Comparison of ENCODE assay signal across 8 cellular contexts in the genomic region with DNA sequence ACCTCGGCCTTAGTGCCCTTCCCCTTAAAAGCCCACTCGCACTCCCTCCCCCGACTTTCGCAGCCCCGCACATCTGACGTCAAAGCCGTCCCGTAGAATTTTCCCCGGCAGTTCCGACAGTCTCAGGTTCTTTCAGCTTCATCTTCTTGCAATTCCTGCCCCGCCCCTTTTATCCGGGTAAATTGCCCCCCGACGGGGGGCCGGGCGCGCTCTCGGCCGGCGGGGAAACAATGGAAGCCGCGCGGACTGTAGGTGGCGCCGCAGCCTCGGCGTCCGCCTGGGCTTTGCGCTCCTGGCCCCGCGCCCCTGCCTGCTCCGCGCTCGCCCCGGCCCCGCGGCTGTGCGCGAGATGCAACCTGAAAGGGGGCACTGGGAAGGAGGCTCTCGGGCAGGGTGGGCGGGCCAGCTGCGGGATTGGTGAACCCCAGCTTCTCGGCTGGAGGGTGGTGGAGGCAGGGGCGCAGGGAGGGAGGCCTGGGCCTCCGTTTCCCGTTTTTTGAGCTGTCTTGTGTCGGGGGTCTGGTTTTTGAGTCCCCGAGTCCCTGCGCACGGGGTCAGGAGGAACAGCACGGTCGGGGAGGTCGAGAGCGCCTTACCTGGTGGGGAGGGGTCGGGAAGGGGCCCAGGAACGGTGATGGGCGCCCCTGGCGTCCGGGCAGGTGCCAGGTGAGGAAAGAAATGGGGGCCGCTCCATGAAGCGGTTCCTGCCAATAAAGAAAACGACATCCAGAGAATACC. TPM values are rescaled to one million over a fixed set of nuclear protein-coding genes. Genes with fewer than 3 reads are reported as not detected.
DNase-seq lines count a peak whose midpoint lies in the region; ATAC-seq and TF ChIP-seq lines count a peak whose summit lies in the region.

No MANE protein-coding gene starts in this region.

- H3K4me1 Mint-ChIP-seq in MCF 10A (ENCODE audit: insufficient read depth, unreplicated experiment) = peaks cover 10% of the 10 kb centered on the region
- peaks cover 25% of the 10 kb centered on the region for H3K4me1 Mint-ChIP-seq in stimulated activated memory B cell treated with anti-CD40 and anti-IgM and Interleukin-4, amounts not matched to agents 10 μg/mL and 1 μg/mL and 100 μg/mL, for 72 hours

- H3K9me3 Mint-ChIP-seq in MCF 10A (ENCODE audit: unreplicated experiment) = no peaks in the 10 kb centered on the region
- H3K9me3 Mint-ChIP-seq in stimulated activated memory B cell treated with anti-CD40 and anti-IgM and Interleukin-4, amounts not matched to agents 10 μg/mL and 1 μg/mL and 100 μg/mL, for 72 hours = no peaks in the 10 kb centered on the region

- no peak for TF ChIP-seq POLR2A in breast epithelium (IDR thresholded peaks at IDR 0.05)
- TF ChIP-seq POLR2A in heart left ventricle (IDR thresholded peaks at IDR 0.05) = no peak
- TF ChIP-seq POLR2A in thyroid gland (IDR thresholded peaks at IDR 0.05) = no peak

- H3K4me1 ChIP-seq in breast epithelium = no peaks in the 10 kb centered on the region
- H3K4me1 ChIP-seq in RWPE2 (ENCODE audit: insufficient read depth, poor library complexity, severe bottlenecking) = peaks cover 8% of the 10 kb centered on the region
- peaks cover 0 to 40% (median 13%) of the 10 kb centered on the region in 12 donors for H3K4me1 ChIP-seq in heart left ventricle
- peaks cover 9 to 28% of the 10 kb centered on the region in 2 donors for H3K4me1 ChIP-seq in thyroid gland

- DNase-seq in breast epithelium (ENCODE audit: low spot score in 2 of 2) = no peak
- no peak for DNase-seq in MCF 10A (ENCODE audit: unreplicated experiment)
- DNase-seq in RWPE2 (ENCODE audit: low spot score) = no peak
- DNase-seq in heart left ventricle = no peak
- no peak for DNase-seq in thyroid gland
- DNase-seq in GM19238 (ENCODE audit: insufficient read length, low spot score) = no peak

- H3K4me3 ChIP-seq in breast epithelium (peak overlapping the region in 2 of 3 donors; percentile 36 to 59), RWPE2 (ENCODE audit: severe bottlenecking) (no peak overlapping the region), heart left ventricle (peak overlapping the region in 8 of 12 donors; percentile 6 to 32 (median 18)), thyroid gland (replicated peaks in 1 of 3) (no peak overlapping the region)

- no peak overlapping the region for H3K4me3 Mint-ChIP-seq in MCF 10A (ENCODE audit: unreplicated experiment)
- peak overlapping the region; percentile 50 for H3K4me3 Mint-ChIP-seq in stimulated activated memory B cell treated with anti-CD40 and anti-IgM and Interleukin-4, amounts not matched to agents 10 μg/mL and 1 μg/mL and 100 μg/mL, for 72 hours

- H3K9me3 ChIP-seq in breast epithelium = no peaks in the 10 kb centered on the region
- H3K9me3 ChIP-seq in RWPE2 (ENCODE audit: severe bottlenecking) = no peaks in the 10 kb centered on the region
- H3K9me3 ChIP-seq in heart left ventricle = no peaks in the 10 kb centered on the region
- H3K9me3 ChIP-seq in thyroid gland = no peaks in the 10 kb centered on the region

- POLR2A ChIA-PET in MCF 10A (lab: Yijun Ruan, JAX) = no interaction called here

- intact Hi-C loops in breast epithelium (cut with DNase I; ENCODE audit: low total_unique reads) (no loop called here), MCF 10A (cut with micrococcal nuclease) (no loop called here), heart left ventricle (cut with DNase I) (loop anchor here in 6 of 10 donors (2.0 to 5.0 kb wide), 4 partner anchors 183 to 488 kb away; no protein-coding TSS in a partner anchor), thyroid gland (cut with DNase I) (no loop called here)

- CTCF ChIA-PET in MCF 10A (lab: Yijun Ruan, JAX) = interaction anchor here (0.7 kb wide), 1 partner anchor 214 kb away, joined by 3 read pairs; no protein-coding TSS in a partner anchor

- WGBS in heart left ventricle, 4 donors = 4 to 7% (median 5%) methylated on average over 53 to 62 of the region's 62 CpGs
- 6 to 7% methylated on average over 35 to 48 of the region's 62 CpGs for WGBS in thyroid gland, 2 donors

- no peaks in the 10 kb centered on the region for H3K27me3 Mint-ChIP-seq in MCF 10A (ENCODE audit: insufficient read depth, unreplicated experiment)
- peaks cover 71% of the 10 kb centered on the region for H3K27me3 Mint-ChIP-seq in stimulated activated memory B cell treated with anti-CD40 and anti-IgM and Interleukin-4, amounts not matched to agents 10 μg/mL and 1 μg/mL and 100 μg/mL, for 72 hours

- TF ChIP-seq CTCF in breast epithelium (IDR thresholded peaks at IDR 0.05) (peak in 1 of 3 donors; percentile 23), MCF 10A (IDR thresholded peaks at IDR 0.05; ENCODE audit: unreplicated experiment) (no peak), RWPE2 (IDR thresholded peaks at IDR 0.05; ENCODE audit: poor library complexity, severe bottlenecking) (peak; percentile 55), heart left ventricle (IDR thresholded peaks at IDR 0.05) (peak in 11 of 12 donors; percentile 21 to 57 (median 48)), thyroid gland (IDR thresholded peaks at IDR 0.05) (peak in 2 of 6 experiments; percentile 2 to 28)

- ATAC-seq in RWPE2 (ENCODE audit: low read depth) = no peak
- ATAC-seq in heart left ventricle = peak in 1 of 4 donors; percentile 70
- no peak for ATAC-seq in stimulated activated memory B cell treated with anti-CD40 and anti-IgM and Interleukin-4, amounts not matched to agents 10 μg/mL and 1 μg/mL and 100 μg/mL, for 72 hours
- ATAC-seq in HG03139 (IDR thresholded peaks at IDR 0.05; ENCODE audit: unreplicated experiment) = no peak

- H3K36me3 ChIP-seq in breast epithelium (no peaks in the 10 kb centered on the region), RWPE2 (ENCODE audit: low read depth) (no peaks in the 10 kb centered on the region), heart left ventricle (no peaks in the 10 kb centered on the region), thyroid gland (no peaks in the 10 kb centered on the region)

- no peak overlapping the region for H3K27ac Mint-ChIP-seq in MCF 10A (ENCODE audit: low read depth, unreplicated experiment)
- no peak overlapping the region for H3K27ac Mint-ChIP-seq in stimulated activated memory B cell treated with anti-CD40 and anti-IgM and Interleukin-4, amounts not matched to agents 10 μg/mL and 1 μg/mL and 100 μg/mL, for 72 hours

- H3K36me3 Mint-ChIP-seq in MCF 10A (ENCODE audit: insufficient read depth, unreplicated experiment) = no peaks in the 10 kb centered on the region
- H3K36me3 Mint-ChIP-seq in stimulated activated memory B cell treated with anti-CD40 and anti-IgM and Interleukin-4, amounts not matched to agents 10 μg/mL and 1 μg/mL and 100 μg/mL, for 72 hours = no peaks in the 10 kb centered on the region

- peaks cover 5 to 61% of the 10 kb centered on the region in 2 donors for H3K27me3 ChIP-seq in breast epithelium
- H3K27me3 ChIP-seq in RWPE2 (ENCODE audit: insufficient read depth, poor library complexity, severe bottlenecking) = peaks cover 30% of the 10 kb centered on the region
- H3K27me3 ChIP-seq in heart left ventricle = peaks cover 38 to 83% (median 59%) of the 10 kb centered on the region in 9 donors
- peaks cover 28% of the 10 kb centered on the region for H3K27me3 ChIP-seq in thyroid gland

- no TSS peak for BruUV-seq in MCF 10A (replicated peaks; lab: Mats Ljungman, UMichigan)

- H3K27ac ChIP-seq in breast epithelium (no peak overlapping the region), RWPE2 (ENCODE audit: poor library complexity, severe bottlenecking) (no peak overlapping the region), heart left ventricle (no peak overlapping the region), thyroid gland (no peak overlapping the region)

RNA-seq across cellular contexts. Expression of gene FGF19, which starts 0.9 kb away (rescaled TPM):
- total RNA-seq in breast epithelium (not detected), MCF 10A (2022) (not detected in 2 replicates), heart left ventricle (not detected), thyroid gland (not detected)
- not detected for polyA plus RNA-seq in heart left ventricle

RNA-seq across cellular contexts. Expression of gene LTO1, which starts 29.5 kb away (rescaled TPM):
- total RNA-seq in breast epithelium = 10 to 100 TPM; 14.1 to 25.5 (median 18.7) TPM
- 31.5 and 34.2 TPM in 2 replicates for total RNA-seq in MCF 10A (2022)
- 10 to 100 TPM in 1 of 9 donors, 1 to 10 TPM in 8; 4.1 to 13.4 (median 8.4) TPM for total RNA-seq in heart left ventricle
- polyA plus RNA-seq in heart left ventricle = 10 to 100 TPM; 10.9 to 14.4 TPM
- 10 to 100 TPM; 23.5 to 40.0 (median 26.9) TPM for total RNA-seq in thyroid gland

Comparison
In these comparisons a context has a peak if more than half of its experiments do, and no peak if none do; other contexts are left out.
1. H3K4me3 ChIP-seq: peak in breast epithelium (2 of 3) and heart left ventricle (8 of 12); none in RWPE2 (single experiment) and thyroid gland (0 of 3).
2. intact Hi-C loops: an anchor here in heart left ventricle (2.0 to 5.0 kb wide); none called in breast epithelium, MCF 10A and thyroid gland.